23 cellular contexts compared by ENCODE assay signal in genomic region chr16:68526782-68527145, GRCh38. TPM values are rescaled to one million over a fixed set of nuclear protein-coding genes. Genes with fewer than 3 reads are reported as not detected.
DNase-seq lines count a peak whose midpoint lies in the region; ATAC-seq, FAIRE-seq and TF ChIP-seq lines count a peak whose summit lies in the region.
"Had no signal": no experiment of that assay in that cellular context is flagged by ENCODE, and none has a peak within 500 bp of the region (broad histone marks: within the 10 kb centered on the region; RNA-seq: fewer than 3 reads in every experiment).

No MANE protein-coding gene starts in this region.

- no peaks in the 10 kb centered on the region for H4K20me1 ChIP-seq in K562 (replicated peaks; ENCODE audit: control insufficient read depth, insufficient read depth, low read length)
- H4K20me1 ChIP-seq: BLaER1 had no signal

- H3K27me3 ChIP-seq in K562 (ENCODE audit: control insufficient read depth in 2 of 2, insufficient read depth in 2 of 2, low read length in 2 of 2) (peaks cover 0 to 8% of the 10 kb centered on the region in 2 experiments; a peak in 1 of 5 replicates), neuronal stem cell (ENCODE audit: control insufficient read depth in 3 of 3, insufficient read depth in 3 of 3, low read depth in 1 of 3, low read length in 3 of 3) (peaks cover 0 to 8% (median 0%) of the 10 kb centered on the region in 3 experiments), sigmoid colon (no peaks in the 10 kb centered on the region), testis (no peaks in the 10 kb centered on the region)
- H3K27me3 ChIP-seq: BE2C, BLaER1 had no signal

- CTCF ChIA-PET in K562 (lab: Yijun Ruan, JAX; ENCODE audit: low intra/inter-chr PET ratio): interaction anchor here (0.9 kb wide), 1 partner anchor 66 kb away, joined by 3 read pairs; no protein-coding TSS in a partner anchor

- no peak overlapping the region for H2BK5ac ChIP-seq in neuronal stem cell (ENCODE audit: low read length)

- DNase-seq in K562 (ENCODE audit: extremely low read depth in 1 of 4, low spot score in 3 of 4) (no peak), neuronal stem cell (ENCODE audit: low spot score) (no peak), sigmoid colon (peak; percentile 34), testis (no peak), cardiac septum (ENCODE audit: low spot score) (no peak)
- DNase-seq: 8988T; ACHN; BE2C; C1 segment of cervical spinal cord; Caco-2; Calu3; CD4-positive, alpha-beta memory T cell; CD8-positive, alpha-beta memory T cell; DMS79 treated with DMSO at 0.1 percent for 48 hours; GF-D8 had no signal

- ATAC-seq in K562 (no peak), HG03108 (IDR thresholded peaks at IDR 0.05; ENCODE audit: unreplicated experiment) (no peak), HG03520 (IDR thresholded peaks at IDR 0.05; ENCODE audit: unreplicated experiment) (no peak)

- H4K91ac ChIP-seq in neuronal stem cell (ENCODE audit: low read depth, low read length, poor library complexity): no peak overlapping the region

- H3K4me1 ChIP-seq in K562 (replicated peaks in 1 of 2; ENCODE audit: control insufficient read depth in 2 of 2, insufficient read depth in 2 of 2, low read length in 2 of 2): peaks cover 0 to 17% of the 10 kb centered on the region in 2 experiments; a peak in 2 of 5 replicates
- H3K4me1 ChIP-seq in neuronal stem cell (ENCODE audit: control insufficient read depth in 2 of 2, insufficient read depth in 1 of 2, low read depth in 1 of 2, low read length in 2 of 2): peaks cover 0 to 2% of the 10 kb centered on the region in 2 donors
- H3K4me1 ChIP-seq in sigmoid colon: peaks cover 0 to 23% (median 17%) of the 10 kb centered on the region in 4 donors
- H3K4me1 ChIP-seq in testis: peaks cover 13% of the 10 kb centered on the region
- H3K4me1 ChIP-seq: BE2C, Caco-2 had no signal

- TF ChIP-seq CTCF in K562 (IDR thresholded peaks at IDR 0.05 in 2 of 3, conservative IDR thresholded peaks at IDR 0.05 in 1 of 3; ENCODE audit: insufficient read depth in 2 of 3, low read depth in 1 of 3, low read length in 3 of 3) (no peak), sigmoid colon (IDR thresholded peaks at IDR 0.05) (no peak), testis (IDR thresholded peaks at IDR 0.05) (no peak)

- no peak overlapping the region for H3K23ac ChIP-seq in neuronal stem cell (ENCODE audit: low read depth, low read length, poor library complexity)

- H3K14ac ChIP-seq in neuronal stem cell (ENCODE audit: low read length): no peak overlapping the region

- BruUV-seq in K562 (replicated peaks; lab: Mats Ljungman, UMichigan): no TSS peak

- in situ Hi-C loops in K562 (cut with MboI): loop anchor here (10.0 kb wide), 2 partner anchors 268 to 588 kb away; no protein-coding TSS in a partner anchor

- no peak for TF ChIP-seq RAD21 in K562 (CRISPR knock-in tag; conservative IDR thresholded peaks at IDR 0.05 in 1 of 2, IDR thresholded peaks at IDR 0.05 in 1 of 2)

- H3K9ac ChIP-seq in K562 (ENCODE audit: insufficient read depth in 1 of 2, low read depth in 2 of 2, low read length in 2 of 2): no peak overlapping the region
- H3K9ac ChIP-seq in neuronal stem cell (ENCODE audit: low read depth, low read length, poor library complexity): no peak overlapping the region
- H3K9ac ChIP-seq: BLaER1 had no signal

- TF ChIP-seq EP300 in K562 (IDR thresholded peaks at IDR 0.05; ENCODE audit: low read length) (no peak), sigmoid colon (IDR thresholded peaks at IDR 0.05) (no peak)

- H3K36me3 ChIP-seq in K562 (ENCODE audit: control insufficient read depth, insufficient read depth, low read length) (no peaks in the 10 kb centered on the region), neuronal stem cell (replicated peaks in 1 of 2; ENCODE audit: control insufficient read depth in 2 of 2, insufficient read depth in 2 of 2, low read length in 2 of 2) (no peaks in the 10 kb centered on the region), sigmoid colon (no peaks in the 10 kb centered on the region), testis (ENCODE audit: low read depth, missing control alignments) (no peaks in the 10 kb centered on the region)
- H3K36me3 ChIP-seq: BE2C, BLaER1 had no signal

- H3K4me2 ChIP-seq in K562 (ENCODE audit: insufficient read depth, low read length) (no peak overlapping the region), neuronal stem cell (ENCODE audit: insufficient read depth, low read length, poor library complexity, severe bottlenecking) (no peak overlapping the region)
- H3K4me2 ChIP-seq: BLaER1 had no signal

- H3K4me3 ChIP-seq in K562 (no peak overlapping the region), neuronal stem cell (ENCODE audit: low read length in 2 of 2) (no peak overlapping the region), sigmoid colon (no peak overlapping the region), testis (peak overlapping the region; percentile 34 to 50)
- H3K4me3 ChIP-seq: BLaER1 had no signal

- H4K8ac ChIP-seq in neuronal stem cell (ENCODE audit: low read depth, low read length): peak overlapping the region; percentile 57

- FAIRE-seq in K562 (lab: Jason Lieb, UNC): no peak
- FAIRE-seq: A204.1, D721Med, G401.6, GM12891, GM19239 had no signal

- intact Hi-C loops in K562 (cut with micrococcal nuclease) (loop anchor here (5.0 to 10.0 kb wide), 4 partner anchors 166 to 758 kb away; no protein-coding TSS in a partner anchor), sigmoid colon (cut with DNase I) (loop anchor here (5.0 kb wide), 3 partner anchors 276 to 606 kb away; partner anchors contain the start of genes CHTF8, TANGO6 and UTP4), testis (cut with DNase I; ENCODE audit: low total_unique reads) (no loop called here), cardiac septum (cut with DNase I) (loop anchor here (5.0 kb wide), 1 partner anchor 321 kb away; no protein-coding TSS in a partner anchor)

- no peak overlapping the region for H2BK15ac ChIP-seq in neuronal stem cell (ENCODE audit: low read length)

- TF ChIP-seq POLR2A in K562 (conservative IDR thresholded peaks at IDR 0.05): no peak
- no peak for TF ChIP-seq POLR2A in sigmoid colon (IDR thresholded peaks at IDR 0.05)
- TF ChIP-seq POLR2A in testis (IDR thresholded peaks at IDR 0.05): no peak

- H2BK12ac ChIP-seq in neuronal stem cell (ENCODE audit: low read length): no peak overlapping the region

- no peaks in the 10 kb centered on the region for H3K79me2 ChIP-seq in K562 (ENCODE audit: control insufficient read depth, insufficient read depth, low read length)

- H3K27ac ChIP-seq in K562 (ENCODE audit: extremely low read depth, low read depth, low read length): no peak overlapping the region
- no peak overlapping the region for H3K27ac ChIP-seq in neuronal stem cell (replicated peaks; ENCODE audit: low read length)
- H3K27ac ChIP-seq in sigmoid colon: no peak overlapping the region
- no peak overlapping the region for H3K27ac ChIP-seq in testis
- H3K27ac ChIP-seq: BLaER1 had no signal

- H3K9me1 ChIP-seq in K562 (ENCODE audit: control insufficient read depth, insufficient read depth, low read length): no peaks in the 10 kb centered on the region

- no peak overlapping the region for H2AK5ac ChIP-seq in neuronal stem cell (ENCODE audit: low read depth, low read length)

- H2BK120ac ChIP-seq in neuronal stem cell (ENCODE audit: low read depth, low read length): no peak overlapping the region

- H3K9me3 ChIP-seq in K562 (replicated peaks; ENCODE audit: control insufficient read depth, insufficient read depth, low read depth, low read length) (no peaks in the 10 kb centered on the region), neuronal stem cell (replicated peaks in 1 of 2; ENCODE audit: control insufficient read depth in 2 of 2, insufficient read depth in 1 of 2, low read depth in 1 of 2, low read length in 2 of 2) (peaks cover 3 to 15% of the 10 kb centered on the region in 2 donors), sigmoid colon (no peaks in the 10 kb centered on the region), testis (no peaks in the 10 kb centered on the region)
- H3K9me3 ChIP-seq: BE2C, Caco-2 had no signal

- POLR2A ChIA-PET in K562 (lab: Yijun Ruan, JAX): interaction anchor here (0.5 to 1.1 kb wide), 2 partner anchors 8 to 1197 kb away, joined by 3 read pairs; no protein-coding TSS in a partner anchor

- no peak overlapping the region for H2AFZ ChIP-seq in K562 (ENCODE audit: low read depth, low read length)
- H2AFZ ChIP-seq in neuronal stem cell (ENCODE audit: low read length): no peak overlapping the region

- H3K4ac ChIP-seq in neuronal stem cell (ENCODE audit: low read length): no peak overlapping the region

- H3K79me1 ChIP-seq in neuronal stem cell (ENCODE audit: low read depth, low read length): no peaks in the 10 kb centered on the region

- no peak overlapping the region for H3K18ac ChIP-seq in neuronal stem cell (ENCODE audit: low read length)

- WGBS in K562 (ENCODE audit: insufficient coverage, low coverage, missing lambda C conversion rate): 12% methylated on average over 20 of the region's 29 CpGs
- WGBS in neuronal stem cell (ENCODE audit: extremely low coverage in 2 of 2, insufficient read length in 2 of 2, insufficient replicate concordance in 1 of 2), 2 donors: no CpG with 5 or more reads among the region's 29 CpGs
- WGBS in sigmoid colon, 2 donors: 95 to 97% methylated on average over 29 of the region's 29 CpGs
- 64 to 71% methylated on average over 17 to 29 of the region's 29 CpGs for WGBS in testis, 2 donors

RNA-seq across cellular contexts. Expression of gene ZFP90, which starts 12.3 kb away (rescaled TPM):
- 0.79 and 3.6 TPM in 2 replicates for total RNA-seq in K562 (2011; cell fraction: chromatin; rRNA removed; ENCODE audit: low replicate concordance)
- 0.83 and 1.8 TPM in 2 replicates for total RNA-seq in K562 (2011; cell fraction: nucleolus; rRNA removed)
- 1.9 and 25.6 TPM in 2 replicates for total RNA-seq in K562 (2011; cell fraction: nucleoplasm; rRNA removed)
- 2.0 and 2.7 TPM in 2 replicates for total RNA-seq in K562 (2014; rRNA removed)
- total RNA-seq in K562 (2014; rRNA removed; fragmentation: Illumina TruSeq; extraction: Trizol): 2.4 and 3.0 TPM in 2 replicates
- total RNA-seq in K562 (2015; rRNA removed; fragmentation: Illumina TruSeq; extraction: Trizol): 1.8 and 2.6 TPM in 2 replicates
- total RNA-seq in K562 (2021): 2.4 and 2.9 TPM in 2 replicates
- 1.2 and 1.7 TPM in 2 replicates for polyA plus RNA-seq in K562 (2011; rRNA removed)
- polyA plus RNA-seq in K562 (2011; cell fraction: cytosol; rRNA removed): 0.80 and 1.4 TPM in 2 replicates
- 0.73 and 1.4 TPM in 2 replicates for polyA plus RNA-seq in K562 (2011; cell fraction: nucleus; rRNA removed)
- 2.2 and 7.6 TPM in 2 replicates for polyA plus RNA-seq in K562 (2012)
- 2.4 and 2.7 TPM in 2 replicates for polyA plus RNA-seq in K562 (2014; fragmentation: Illumina TruSeq; extraction: Trizol)
- polyA plus RNA-seq in K562 (2014; fragmentation: Nextera tagmentation; extraction: Ambion mirVana): under 1 TPM; 0.66 to 0.78 TPM
- 2.3 and 5.7 TPM in 2 replicates for polyA plus RNA-seq in K562 (2014; rRNA removed)
- 2.0 and 2.2 TPM in 2 replicates for polyA minus RNA-seq in K562 (2011; rRNA and poly(A)+ RNA removed)
- 0.27 and 1.6 TPM in 2 replicates for polyA minus RNA-seq in K562 (2011; cell fraction: cytosol; rRNA and poly(A)+ RNA removed)
- polyA minus RNA-seq in K562 (2011; cell fraction: nucleus; rRNA and poly(A)+ RNA removed): 0.89 and 1.1 TPM in 2 replicates
- polyA plus RNA-seq in neuronal stem cell (2013, experiment 1 of 2): 58.9 TPM
- polyA plus RNA-seq in neuronal stem cell (2013, experiment 2 of 2): 65.3 TPM
- 10 to 100 TPM; 33.4 to 48.5 (median 39.1) TPM for total RNA-seq in sigmoid colon
- 1 to 10 TPM; 1.6 to 8.0 (median 4.8) TPM for polyA plus RNA-seq in sigmoid colon
- total RNA-seq in testis: 10 to 100 TPM; 31.5 to 49.1 TPM
- polyA plus RNA-seq in testis (ENCODE audit: insufficient read depth, low read depth, low replicate concordance): 19.9 TPM
- 16.0 TPM for total RNA-seq in cardiac septum

Comparison
In these comparisons a context has a peak if more than half of its experiments do, and no peak if none do; other contexts are left out.
1. H3K4me3 ChIP-seq: peak in testis (2 of 2); none in K562 (single experiment), neuronal stem cell (0 of 2) and sigmoid colon (0 of 4).